In the genomic region with DNA sequence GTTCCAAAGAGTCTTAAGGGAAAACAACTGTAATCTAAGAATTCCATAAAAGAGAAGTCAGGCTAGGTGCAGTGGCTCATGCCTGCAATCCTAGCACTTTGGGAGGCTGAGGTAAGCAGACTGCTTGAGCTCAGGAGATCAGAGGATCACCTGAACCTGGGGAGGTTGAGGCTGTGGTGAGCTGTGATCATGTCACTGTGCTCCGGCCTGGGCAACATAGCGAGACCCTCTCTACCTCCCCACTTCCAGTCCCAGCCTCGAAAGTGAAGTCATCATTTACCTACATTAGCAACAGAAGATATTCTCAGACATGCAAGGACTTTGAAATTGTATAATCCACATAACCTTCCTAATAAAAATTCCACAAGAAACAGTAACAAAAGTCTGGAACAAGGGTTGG, we compare ENCODE assay signal across 20 cellular contexts.
DNase-seq lines count a peak whose midpoint lies in the region; ATAC-seq and TF ChIP-seq lines count a peak whose summit lies in the region.
"Had no signal": no experiment of that assay in that cellular context is flagged by ENCODE, and none has a peak within 500 bp of the region (broad histone marks: within the 10 kb centered on the region; RNA-seq: fewer than 3 reads in every experiment).

No MANE protein-coding gene starts in this region.

- H3K9me3 Mint-ChIP-seq in CD14-positive monocyte (no peaks in the 10 kb centered on the region), WTC11 (no peaks in the 10 kb centered on the region), mesothelial cell of epicardium (no peaks in the 10 kb centered on the region)
- H3K9me3 Mint-ChIP-seq: CD4-positive, alpha-beta T cell had no signal

- H3K27me3 Mint-ChIP-seq in CD14-positive monocyte (ENCODE audit: low read depth in 3 of 3) (no peaks in the 10 kb centered on the region), WTC11 (ENCODE audit: low read depth) (no peaks in the 10 kb centered on the region), mesothelial cell of epicardium (ENCODE audit: low read depth) (no peaks in the 10 kb centered on the region)
- H3K27me3 Mint-ChIP-seq: B cell; CD4-positive, alpha-beta T cell; CD8-positive, alpha-beta memory T cell had no signal

- H3K9me3 ChIP-seq in HEK293 (ENCODE audit: control insufficient read depth, insufficient read depth, low read depth, low read length): no peaks in the 10 kb centered on the region
- H3K9me3 ChIP-seq: BLaER1, HAP-1 had no signal

- H3K4me3 ChIP-seq in HEK293 (ENCODE audit: low read depth, low read length): no peak overlapping the region
- H3K4me3 ChIP-seq: BLaER1, GM23248, HAP-1 had no signal

- CTCF ChIA-PET in HEK293 (lab: Yijun Ruan, JAX): interaction anchor here (0.6 kb wide), 1 partner anchor 92 kb away, joined by 3 read pairs; no protein-coding TSS in a partner anchor
- CTCF ChIA-PET in WTC11 (lab: Charles Lee): no interaction called here

- intact Hi-C loops in CD14-positive monocyte (cut with micrococcal nuclease): no loop called here

- ATAC-seq in WTC11: no peak

- H3K4me3 Mint-ChIP-seq in CD14-positive monocyte (no peak overlapping the region), WTC11 (no peak overlapping the region), mesothelial cell of epicardium (no peak overlapping the region)
- H3K4me3 Mint-ChIP-seq: B cell; CD4-positive, alpha-beta T cell; CD8-positive, alpha-beta memory T cell had no signal

- H3K27ac Mint-ChIP-seq in CD14-positive monocyte (peak overlapping the region in 6 of 7 donors; percentile 46 to 81 (median 72)), WTC11 (no peak overlapping the region), mesothelial cell of epicardium (peak overlapping the region; percentile 64)
- H3K27ac Mint-ChIP-seq: B cell; CD4-positive, alpha-beta T cell had no signal

- H3K27ac ChIP-seq in HEK293 (ENCODE audit: extremely low read depth, low read depth, low read length): no peak overlapping the region
- H3K27ac ChIP-seq: 22Rv1, BLaER1, C4-2B, GM23248 had no signal

- TF ChIP-seq CTCF in CD14-positive monocyte (IDR thresholded peaks at IDR 0.05): no peak
- TF ChIP-seq CTCF in HEK293 (tag by site-specific recombination; IDR thresholded peaks at IDR 0.05): no peak
- TF ChIP-seq CTCF in WTC11 (IDR thresholded peaks at IDR 0.05): no peak
- no peak for TF ChIP-seq CTCF in mesothelial cell of epicardium (IDR thresholded peaks at IDR 0.05; ENCODE audit: unreplicated experiment)

- H3K4me1 Mint-ChIP-seq in CD14-positive monocyte (peaks cover 42% of the 10 kb centered on the region), WTC11 (no peaks in the 10 kb centered on the region), mesothelial cell of epicardium (peaks cover 9% of the 10 kb centered on the region)
- H3K4me1 Mint-ChIP-seq: B cell; CD8-positive, alpha-beta memory T cell had no signal

- no peaks in the 10 kb centered on the region for H3K36me3 ChIP-seq in HEK293 (ENCODE audit: control insufficient read depth in 2 of 2, insufficient read depth in 1 of 2, low read length in 2 of 2)
- H3K36me3 ChIP-seq: HAP-1 had no signal

- POLR2A ChIA-PET in HEK293 (lab: Yijun Ruan, JAX) (no interaction called here), WTC11 (lab: Charles Lee) (interaction anchor here (0.5 kb wide), 1 partner anchor 23 kb away, joined by 4 read pairs; no protein-coding TSS in a partner anchor)

- H3K36me3 Mint-ChIP-seq in CD14-positive monocyte (peaks cover 10 to 17% of the 10 kb centered on the region in 2 donors), WTC11 (no peaks in the 10 kb centered on the region), mesothelial cell of epicardium (peaks cover 4% of the 10 kb centered on the region)

- H3K4me1 ChIP-seq in HEK293 (ENCODE audit: control insufficient read depth, insufficient read depth, low read length): no peaks in the 10 kb centered on the region
- H3K4me1 ChIP-seq: BLaER1, HAP-1 had no signal

- no peak for DNase-seq in CD14-positive monocyte (ENCODE audit: low spot score)
- DNase-seq in WTC11 (ENCODE audit: low spot score): no peak
- no peak for DNase-seq in mesothelial cell of epicardium (ENCODE audit: low spot score in 2 of 2, unreplicated experiment in 2 of 2)
- DNase-seq in COLO829 (ENCODE audit: low spot score): no peak
- no peak for DNase-seq in GF-D8 (lab: John Stamatoyannopoulos, UW)
- DNase-seq in NCI-H2196 treated with DMSO at 0.1 percent for 48 hours (lab: John Stamatoyannopoulos, UW; ENCODE audit: unreplicated experiment): no peak
- DNase-seq in middle frontal gyrus (ENCODE audit: extremely low spot score, low spot score): no peak
- DNase-seq: Calu3; CD4-positive, alpha-beta T cell; CD8-positive, alpha-beta memory T cell; COR-L47; DMS53; DMS79 treated with DMSO at 0.1 percent for 48 hours; GM23248 had no signal

TF ChIP-seq in HEK293, 187 proteins besides CTCF, POLR2A, EP300 and RAD21 (continues in another document):
- TF ChIP-seq, protein P1, sequence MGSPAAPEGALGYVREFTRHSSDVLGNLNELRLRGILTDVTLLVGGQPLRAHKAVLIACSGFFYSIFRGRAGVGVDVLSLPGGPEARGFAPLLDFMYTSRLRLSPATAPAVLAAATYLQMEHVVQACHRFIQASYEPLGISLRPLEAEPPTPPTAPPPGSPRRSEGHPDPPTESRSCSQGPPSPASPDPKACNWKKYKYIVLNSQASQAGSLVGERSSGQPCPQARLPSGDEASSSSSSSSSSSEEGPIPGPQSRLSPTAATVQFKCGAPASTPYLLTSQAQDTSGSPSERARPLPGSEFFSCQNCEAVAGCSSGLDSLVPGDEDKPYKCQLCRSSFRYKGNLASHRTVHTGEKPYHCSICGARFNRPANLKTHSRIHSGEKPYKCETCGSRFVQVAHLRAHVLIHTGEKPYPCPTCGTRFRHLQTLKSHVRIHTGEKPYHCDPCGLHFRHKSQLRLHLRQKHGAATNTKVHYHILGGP (tag by site-specific recombination; IDR thresholded peaks at IDR 0.05): peak; percentile 64; the same call in 1 of the 2 replicates
- TF ChIP-seq ZNF585B (tag by site-specific recombination; IDR thresholded peaks at IDR 0.05) (no peak), ZNF239 (tag by site-specific recombination; IDR thresholded peaks at IDR 0.05) (no peak)

TF ChIP-seq in WTC11, 78 proteins besides CTCF, POLR2A, EP300 and RAD21:
- TF ChIP-seq E2F4 (CRISPR knock-in tag; IDR thresholded peaks at IDR 0.05; ENCODE audit: borderline replicate concordance, low read depth) (no peak), ZNF121 (CRISPR knock-in tag; IDR thresholded peaks at IDR 0.05) (peak; percentile 94)
TF ChIP-seq in WTC11: peak in this region for 1.
